Comparison of ENCODE assay signal across 21 cellular contexts in the genomic region with DNA sequence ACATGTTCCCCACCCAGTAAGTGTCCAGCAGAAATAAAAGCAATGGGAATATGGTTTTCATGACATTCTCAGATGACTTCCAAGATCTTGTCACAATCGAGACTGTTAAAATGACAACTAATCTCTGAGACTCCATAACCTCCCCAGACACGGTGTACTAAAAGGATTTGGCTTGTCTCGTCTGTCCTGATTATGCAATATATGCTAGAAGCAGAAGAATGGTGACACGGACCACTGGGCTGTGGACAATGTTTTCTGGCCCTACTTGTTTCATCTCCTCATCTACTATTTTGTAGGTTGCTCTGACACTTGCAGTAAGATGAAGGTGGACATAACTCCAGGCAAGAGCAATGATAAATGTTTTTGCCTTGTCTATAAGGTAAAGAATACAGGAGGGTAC.
"Had no signal": no experiment of that assay in that cellular context is flagged by ENCODE, and none has a peak within 500 bp of the region (broad histone marks: within the 10 kb centered on the region; RNA-seq: fewer than 3 reads in every experiment).

No MANE protein-coding gene starts in this region.

- DNase-seq: colonic mucosa; effector CD8-positive, alpha-beta T cell; erythroblast; esophagus squamous epithelium; head of caudate nucleus; natural killer cell; occipital lobe; pancreas; right cardiac atrium; small intestine; stimulated activated CD4-positive, alpha-beta T cell treated with anti-CD3 and anti-CD28 coated beads, Interleukin-15, amount 100 ng/mL, for 24 hours; stimulated activated CD4-positive, alpha-beta T cell treated with anti-CD3 and anti-CD28 coated beads, Interleukin-2, amount 100 ng/mL, for 48 hours; stimulated activated naive B cell treated with anti-CD40 and anti-IgM and Interleukin-4, amounts not matched to agents 10 μg/mL and 1 μg/mL and 100 μg/mL, for 72 hours had no signal

- H3K9me3 ChIP-seq: colonic mucosa, esophagus squamous epithelium, pancreas, thoracic aorta, tibial nerve, upper lobe of left lung had no signal

- H3K4me3 ChIP-seq: colonic mucosa, esophagus squamous epithelium, lung, pancreas, thoracic aorta, tibial nerve, upper lobe of left lung had no signal

- H3K36me3 ChIP-seq: colonic mucosa, esophagus squamous epithelium, pancreas, thoracic aorta, tibial nerve, upper lobe of left lung had no signal

- FAIRE-seq: frontal cortex, keratinocyte, pancreas, small intestine, urothelium cell line had no signal

- H3K4me1 ChIP-seq: colonic mucosa, pancreas, upper lobe of left lung had no signal

- ATAC-seq: left lobe of liver; natural killer cell; pancreas; right cardiac atrium; stimulated activated naive B cell treated with anti-CD40 and anti-IgM and Interleukin-4, amounts not matched to agents 10 μg/mL and 1 μg/mL and 100 μg/mL, for 72 hours had no signal

- H3K27me3 ChIP-seq: colonic mucosa, esophagus squamous epithelium, tibial nerve, upper lobe of left lung had no signal

- H3K27ac ChIP-seq: colonic mucosa, esophagus squamous epithelium, pancreas, thoracic aorta, tibial nerve, upper lobe of left lung had no signal
